In genomic region chr4:180710643-180711337, GRCh38 we compare ENCODE assay signal across 24 cellular contexts.
"Had no signal": no experiment of that assay in that cellular context is flagged by ENCODE, and none has a peak within 500 bp of the region (broad histone marks: within the 10 kb centered on the region; RNA-seq: fewer than 3 reads in every experiment).

No MANE protein-coding gene starts in this region.

- H3K4me1 ChIP-seq: left lung, lower lobe of right lung, neural progenitor cell, right atrium auricular region, stomach, thyroid gland, upper lobe of right lung had no signal

- H3K27me3 ChIP-seq: left lung, neural progenitor cell, right atrium auricular region, stomach, thyroid gland, upper lobe of right lung had no signal

- H2AFZ ChIP-seq: neural progenitor cell had no signal

- DNase-seq: activated CD4-positive, alpha-beta T cell treated with anti-CD3 and anti-CD28 coated beads for 4 hours; activated CD4-positive, alpha-beta T cell treated with anti-CD3 and anti-CD28 coated beads, Interleukin-2, amount 50 U/mL, for 4 hours; activated naive CD4-positive, alpha-beta T cell treated with Interleukin-2 at 50 U/mL for 16 hours; activated T-cell treated with anti-CD3 and anti-CD28 coated beads for 4 hours; activated T-cell treated with anti-CD3 and anti-CD28 coated beads, Interleukin-2, amount 50 U/mL, for 72 hours; effector memory CD4-positive, alpha-beta T cell; head of caudate nucleus; hippocampal formation; left lung; lower lobe of right lung; mesendoderm; natural killer cell; occipital lobe; stimulated activated CD4-positive, alpha-beta T cell treated with anti-CD3 and anti-CD28 coated beads, Interleukin-1b, Interleukin-23, amount 100 ng/mL, for 48 hours; stimulated activated CD4-positive, alpha-beta T cell treated with anti-CD3 and anti-CD28 coated beads, Interleukin-4, amount 100 ng/mL, for 4 hours; stimulated activated CD8-positive, alpha-beta memory T cell treated with anti-CD3 and anti-CD28 coated beads, Interleukin-4, amount 100 ng/mL, for 48 hours; stomach; T-cell; thyroid gland; upper lobe of right lung had no signal

- H3K4me3 ChIP-seq: left lung, lower lobe of right lung, neural progenitor cell, right atrium auricular region, smooth muscle cell, stomach, thyroid gland, upper lobe of right lung had no signal

- H3K36me3 ChIP-seq: left lung, lower lobe of right lung, neural progenitor cell, right atrium auricular region, stomach, thyroid gland, upper lobe of right lung had no signal

- H3K4me2 ChIP-seq: neural progenitor cell, smooth muscle cell had no signal

- H3K27ac ChIP-seq: left lung, lower lobe of right lung, neural progenitor cell, right atrium auricular region, stomach, thyroid gland, upper lobe of right lung, VCaP had no signal

- H3K9ac ChIP-seq: neural progenitor cell had no signal

- H3K9me3 ChIP-seq: lower lobe of right lung, thyroid gland, upper lobe of right lung had no signal
